Comparison of ENCODE assay signal across 27 cellular contexts in genomic region chr9:91465420-91465819, GRCh38. TPM values are rescaled to one million over a fixed set of nuclear protein-coding genes. Genes with fewer than 3 reads are reported as not detected.
DNase-seq lines count a peak whose midpoint lies in the region; ATAC-seq, FAIRE-seq and TF ChIP-seq lines count a peak whose summit lies in the region.
"Had no signal": no experiment of that assay in that cellular context is flagged by ENCODE, and none has a peak within 500 bp of the region (broad histone marks: within the 10 kb centered on the region; RNA-seq: fewer than 3 reads in every experiment).

No MANE protein-coding gene starts in this region.

- in situ Hi-C loops in astrocyte of the spinal cord (cut with HindIII; ENCODE audit: low sequenced_read_pairs) = no loop called here

- no peak for TF ChIP-seq POLR2A in GM18505 (IDR thresholded peaks at IDR 0.05; ENCODE audit: borderline replicate concordance, extremely low read depth, insufficient read depth, insufficient read length)

- no peak for FAIRE-seq in frontal cortex (lab: Jason Lieb, UNC)
- FAIRE-seq: A204.1 had no signal

- DNase-seq in AG09309 (ENCODE audit: low read depth) (peak; percentile 35), LHCN-M2 (ENCODE audit: low read depth) (peak; percentile 43), astrocyte of the spinal cord (ENCODE audit: low read depth, low spot score) (peak; percentile 29), iris pigment epithelial cell (ENCODE audit: low read depth) (peak; percentile 12), frontal cortex (ENCODE audit: low spot score in 2 of 2) (no peak), HuH-7 (ENCODE audit: low spot score) (no peak)
- DNase-seq: activated CD4-positive, alpha-beta T cell treated with anti-CD3 and anti-CD28 coated beads for 4 hours; activated naive CD4-positive, alpha-beta T cell; activated T-cell treated with anti-CD3 and anti-CD28 coated beads, Interleukin-2, amount 50 U/mL, for 4 hours; caudate nucleus; DMS53; head of caudate nucleus; left cardiac atrium; mesendoderm; NCI-H1417 treated with DMSO at 0.1 percent for 48 hours; NCI-H2107; NCI-H524; NK-92 treated with Interleukin-12 subunit alpha and Interleukin-12 subunit beta, amount 100 ng/mL, for 24 hours; Peyer's patch; psoas muscle; T-helper 17 cell; upper lobe of left lung had no signal

- ATAC-seq in HG03565 (IDR thresholded peaks at IDR 0.05; ENCODE audit: unreplicated experiment) (no peak), GM18505 (IDR thresholded peaks at IDR 0.05; ENCODE audit: unreplicated experiment) (no peak)
- ATAC-seq: activated T-cell treated with anti-CD3 and anti-CD28 coated beads, Interleukin-2, amount 50 U/mL, for 4 hours; left cardiac atrium; psoas muscle; T-helper 17 cell had no signal

- TF ChIP-seq CTCF in AG09309 (IDR thresholded peaks at IDR 0.05; ENCODE audit: control insufficient read depth, insufficient read depth, low read depth, low read length, missing control alignments) (no peak), astrocyte of the spinal cord (IDR thresholded peaks at IDR 0.05; ENCODE audit: low read depth, low read length) (no peak)

- H3K4me3 ChIP-seq in AG09309 (ENCODE audit: control insufficient read depth, low read depth, low read length) (no peak overlapping the region), astrocyte of the spinal cord (ENCODE audit: low read depth, low read length) (no peak overlapping the region)
- H3K4me3 ChIP-seq: HAP-1, Peyer's patch, psoas muscle, SK-N-MC, upper lobe of left lung had no signal

RNA-seq across cellular contexts. Expression of gene NFIL3, which starts 41.8 kb away (rescaled TPM):
- total RNA-seq in LHCN-M2 (2014; rRNA removed) (10.3 and 13.3 TPM in 2 replicates), frontal cortex (30.6 TPM)
- 9.8 TPM for polyA plus RNA-seq in LHCN-M2 (2012)

Comparison
In these comparisons a context has a peak if more than half of its experiments do, and no peak if none do; other contexts are left out.
1. DNase-seq: peak in AG09309 (single experiment), LHCN-M2 (single experiment), astrocyte of the spinal cord (single experiment) and iris pigment epithelial cell (single experiment); none in frontal cortex (0 of 2) and HuH-7 (single experiment).